ENCODE assay signal across 28 cellular contexts in the genomic region with DNA sequence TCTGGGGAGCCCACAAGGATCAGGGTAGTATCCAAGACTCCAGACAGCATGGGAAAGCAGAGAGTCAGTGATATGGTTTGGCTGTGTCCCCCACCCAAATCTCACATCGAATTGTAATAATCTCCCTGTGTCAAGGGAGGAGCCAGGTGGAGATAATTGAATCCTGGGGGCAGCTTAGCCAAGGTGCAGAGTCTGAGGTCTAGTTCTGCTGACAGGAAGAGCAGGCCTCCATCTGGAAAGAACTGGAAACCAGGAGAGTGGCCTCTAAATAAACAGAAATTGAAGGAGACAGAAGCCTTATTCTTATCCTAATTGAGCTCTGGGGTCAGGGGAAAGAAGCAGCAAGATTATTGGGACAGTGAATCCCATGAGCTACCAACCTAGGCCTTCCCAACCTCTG.
"Had no signal": no experiment of that assay in that cellular context is flagged by ENCODE, and none has a peak within 500 bp of the region (broad histone marks: within the 10 kb centered on the region; RNA-seq: fewer than 3 reads in every experiment).

No MANE protein-coding gene starts in this region.

- H3K4me3 ChIP-seq: ascending aorta, breast epithelium, cardiac muscle cell, colonic mucosa, dorsolateral prefrontal cortex had no signal

- H3K36me3 ChIP-seq: ascending aorta, breast epithelium, cardiac muscle cell, colonic mucosa had no signal

- H3K9me3 Mint-ChIP-seq: activated CD4-positive, alpha-beta memory T cell treated with anti-CD3 and anti-CD28 coated beads, Interleukin-2, amount 10 ng/mL, durations not matched to agents 7 days and 5 days; activated CD4-positive, alpha-beta T cell treated with anti-CD3 and anti-CD28 coated beads, Interleukin-2, amount 10 ng/mL, durations not matched to agents 7 days and 5 days; activated naive CD4-positive, alpha-beta T cell treated with anti-CD3 and anti-CD28 coated beads, Interleukin-2, amount 10 ng/mL, durations not matched to agents 7 days and 5 days; activated naive CD4-positive, alpha-beta T cell treated with anti-CD3 and anti-CD28 coated beads, Interleukin-2, amount 50 U/mL, for 72 hours; activated naive CD8-positive, alpha-beta T cell treated with anti-CD3 and anti-CD28 coated beads, Interleukin-2, amount 10 ng/mL, durations not matched to agents 7 days and 5 days; activated T-cell treated with anti-CD3 and anti-CD28 coated beads, Interleukin-2, amount 50 U/mL, for 24 hours; activated T-cell treated with anti-CD3 and anti-CD28 coated beads, Interleukin-2, amount 50 U/mL, for 72 hours had no signal

- FAIRE-seq: frontal cortex had no signal

- H3K27me3 Mint-ChIP-seq: activated naive CD4-positive, alpha-beta T cell treated with anti-CD3 and anti-CD28 coated beads, Interleukin-2, amount 10 ng/mL, durations not matched to agents 7 days and 5 days; brain had no signal

- H3K4me1 ChIP-seq: breast epithelium, colonic mucosa had no signal

- H3K27ac ChIP-seq: ascending aorta, breast epithelium, cardiac muscle cell, colonic mucosa, dorsolateral prefrontal cortex had no signal

- H3K36me3 Mint-ChIP-seq: activated naive CD4-positive, alpha-beta T cell treated with anti-CD3 and anti-CD28 coated beads, Interleukin-2, amount 10 ng/mL, durations not matched to agents 7 days and 5 days; activated naive CD4-positive, alpha-beta T cell treated with anti-CD3 and anti-CD28 coated beads, Interleukin-2, amount 50 U/mL, for 72 hours; activated naive CD8-positive, alpha-beta T cell treated with anti-CD3 and anti-CD28 coated beads, Interleukin-2, amount 10 ng/mL, durations not matched to agents 7 days and 5 days; brain had no signal

- H3K27ac Mint-ChIP-seq: activated CD4-positive, alpha-beta memory T cell treated with anti-CD3 and anti-CD28 coated beads, Interleukin-2, amount 10 ng/mL, durations not matched to agents 7 days and 5 days; activated CD4-positive, alpha-beta T cell treated with anti-CD3 and anti-CD28 coated beads, Interleukin-2, amount 10 ng/mL, durations not matched to agents 7 days and 5 days; activated naive CD4-positive, alpha-beta T cell treated with anti-CD3 and anti-CD28 coated beads, Interleukin-2, amount 10 ng/mL, durations not matched to agents 7 days and 5 days; activated naive CD4-positive, alpha-beta T cell treated with anti-CD3 and anti-CD28 coated beads, Interleukin-2, amount 50 U/mL, for 72 hours; activated naive CD8-positive, alpha-beta T cell treated with anti-CD3 and anti-CD28 coated beads, Interleukin-2, amount 10 ng/mL, durations not matched to agents 7 days and 5 days; activated T-cell treated with anti-CD3 and anti-CD28 coated beads, Interleukin-2, amount 50 U/mL, for 24 hours; activated T-cell treated with anti-CD3 and anti-CD28 coated beads, Interleukin-2, amount 50 U/mL, for 72 hours; endodermal cell; WTC11 had no signal

- DNase-seq: activated CD4-positive, alpha-beta memory T cell treated with anti-CD3 and anti-CD28 coated beads, Interleukin-2, amount 10 ng/mL, durations not matched to agents 7 days and 5 days; activated CD4-positive, alpha-beta T cell treated with anti-CD3 and anti-CD28 coated beads for 1 hour; activated CD4-positive, alpha-beta T cell treated with anti-CD3 and anti-CD28 coated beads for 4 hours; activated CD4-positive, alpha-beta T cell treated with anti-CD3 and anti-CD28 coated beads, Interleukin-2, amount 10 ng/mL, durations not matched to agents 7 days and 5 days; activated CD4-positive, alpha-beta T cell treated with anti-CD3 and anti-CD28 coated beads, Interleukin-2, amount 50 U/mL, for 4 hours; activated CD8-positive, alpha-beta memory T cell treated with anti-CD3 and anti-CD28 coated beads, Interleukin-2, amount 50 U/mL, for 48 hours; activated naive CD4-positive, alpha-beta T cell; activated naive CD4-positive, alpha-beta T cell treated with anti-CD3 and anti-CD28 coated beads, Interleukin-2, amount 10 ng/mL, durations not matched to agents 7 days and 5 days; activated naive CD8-positive, alpha-beta T cell treated with anti-CD3 and anti-CD28 coated beads, Interleukin-2, amount 10 ng/mL, durations not matched to agents 7 days and 5 days; activated T-cell treated with anti-CD3 and anti-CD28 coated beads for 4 hours; activated T-cell treated with anti-CD3 and anti-CD28 coated beads, Interleukin-2, amount 50 U/mL, for 24 hours; activated T-cell treated with anti-CD3 and anti-CD28 coated beads, Interleukin-2, amount 50 U/mL, for 72 hours; central memory CD4-positive, alpha-beta T cell; cerebellar nuclear complex; colonic mucosa; dorsolateral prefrontal cortex; effector memory CD4-positive, alpha-beta T cell; endodermal cell; foreskin fibroblast; T-helper 2 cell had no signal

- H3K4me1 Mint-ChIP-seq: activated CD4-positive, alpha-beta memory T cell treated with anti-CD3 and anti-CD28 coated beads, Interleukin-2, amount 10 ng/mL, durations not matched to agents 7 days and 5 days; activated CD4-positive, alpha-beta T cell treated with anti-CD3 and anti-CD28 coated beads, Interleukin-2, amount 10 ng/mL, durations not matched to agents 7 days and 5 days; activated naive CD4-positive, alpha-beta T cell treated with anti-CD3 and anti-CD28 coated beads, Interleukin-2, amount 10 ng/mL, durations not matched to agents 7 days and 5 days; activated naive CD8-positive, alpha-beta T cell treated with anti-CD3 and anti-CD28 coated beads, Interleukin-2, amount 10 ng/mL, durations not matched to agents 7 days and 5 days had no signal

- H3K4me3 Mint-ChIP-seq: activated CD4-positive, alpha-beta memory T cell treated with anti-CD3 and anti-CD28 coated beads, Interleukin-2, amount 10 ng/mL, durations not matched to agents 7 days and 5 days; activated CD4-positive, alpha-beta T cell treated with anti-CD3 and anti-CD28 coated beads, Interleukin-2, amount 10 ng/mL, durations not matched to agents 7 days and 5 days; activated naive CD4-positive, alpha-beta T cell treated with anti-CD3 and anti-CD28 coated beads, Interleukin-2, amount 10 ng/mL, durations not matched to agents 7 days and 5 days; activated naive CD8-positive, alpha-beta T cell treated with anti-CD3 and anti-CD28 coated beads, Interleukin-2, amount 10 ng/mL, durations not matched to agents 7 days and 5 days; activated T-cell treated with anti-CD3 and anti-CD28 coated beads, Interleukin-2, amount 50 U/mL, for 24 hours; activated T-cell treated with anti-CD3 and anti-CD28 coated beads, Interleukin-2, amount 50 U/mL, for 72 hours; brain; endodermal cell; WTC11 had no signal

- ATAC-seq: activated naive CD4-positive, alpha-beta T cell treated with anti-CD3 and anti-CD28 coated beads, Interleukin-2, amount 50 U/mL, for 72 hours; activated T-cell treated with anti-CD3 and anti-CD28 coated beads, Interleukin-2, amount 50 U/mL, for 72 hours; esophagus mucosa; WTC11 had no signal

- H3K9me3 ChIP-seq: ascending aorta, breast epithelium, colonic mucosa had no signal

- H3K27me3 ChIP-seq: ascending aorta, breast epithelium, cardiac muscle cell, colonic mucosa had no signal
